18 cellular contexts compared by ENCODE assay signal in the genomic region with DNA sequence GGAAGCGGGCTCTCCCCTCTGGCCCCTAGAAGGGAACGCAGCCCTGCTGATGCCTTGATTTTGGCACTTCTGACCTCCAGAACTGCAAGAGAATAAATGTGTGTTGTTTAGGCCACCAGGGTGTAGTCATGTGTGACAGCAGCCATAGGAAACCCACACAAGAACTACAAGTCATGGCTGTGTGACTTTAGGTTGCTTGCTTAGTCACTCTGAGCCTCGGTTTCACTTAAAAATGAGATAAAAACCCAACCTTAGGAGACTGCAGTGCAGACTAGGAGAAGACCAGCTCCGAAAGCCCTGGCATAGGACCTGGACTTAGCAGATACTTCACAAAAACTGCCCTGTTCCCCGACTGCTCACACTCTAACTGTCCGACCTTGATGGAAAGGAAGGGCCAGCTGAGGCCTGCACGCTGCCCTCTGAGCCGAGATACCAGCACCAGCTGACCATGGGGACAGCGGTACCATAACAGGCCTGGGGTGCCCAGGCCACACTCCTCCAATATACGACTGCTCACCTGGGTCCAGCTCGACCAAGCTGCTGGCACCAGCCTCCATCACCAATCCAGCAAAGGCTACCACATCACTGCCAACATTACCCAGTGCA.
"Had no signal": no experiment of that assay in that cellular context is flagged by ENCODE, and none has a peak within 500 bp of the region (broad histone marks: within the 10 kb centered on the region; RNA-seq: fewer than 3 reads in every experiment).

No MANE protein-coding gene starts in this region.

- H3K4me1 Mint-ChIP-seq: activated B cell treated with CpG ODN at 0.5 μM for 24 hours; stimulated activated memory B cell treated with anti-CD40 and anti-IgM and Interleukin-4, amounts not matched to agents 10 μg/mL and 1 μg/mL and 100 μg/mL, for 72 hours had no signal

- H3K36me3 Mint-ChIP-seq: activated naive CD8-positive, alpha-beta T cell; mesothelial cell of epicardium; neural progenitor cell; stimulated activated memory B cell treated with anti-CD40 and anti-IgM and Interleukin-4, amounts not matched to agents 10 μg/mL and 1 μg/mL and 100 μg/mL, for 72 hours had no signal

- H2AFZ ChIP-seq: neural progenitor cell had no signal

- H3K27me3 Mint-ChIP-seq: activated B cell treated with CpG ODN at 0.5 μM for 24 hours; activated naive CD8-positive, alpha-beta T cell; dendritic cell treated with granulocyte-macrophage colony-stimulating factor and Interleukin-4, amounts not matched to agents 40 ng/mL and 50 ng/mL, for 4 days; T-helper 17 cell had no signal

- H3K9me3 ChIP-seq: gastrocnemius medialis, heart right ventricle, lower lobe of right lung, pancreas, tibial nerve had no signal

- DNase-seq: activated B cell treated with CpG ODN at 0.5 μM for 24 hours; activated CD4-positive, alpha-beta T cell treated with anti-CD3 and anti-CD28 coated beads for 48 hours; activated gamma-delta T cell treated with Interleukin-2 at 50 U/mL for 16 hours; anterior cingulate cortex; cerebellar nuclear complex; gastrocnemius medialis; heart right ventricle; left colon; lower lobe of right lung; pancreas; T-helper 17 cell had no signal

- H3K36me3 ChIP-seq: gastrocnemius medialis, heart right ventricle, lower lobe of right lung, neural progenitor cell, pancreas, tibial nerve had no signal

- ATAC-seq: gastrocnemius medialis; heart right ventricle; left colon; lower lobe of right lung; pancreas; stimulated activated memory B cell treated with anti-CD40 and anti-IgM and Interleukin-4, amounts not matched to agents 10 μg/mL and 1 μg/mL and 100 μg/mL, for 72 hours; T-helper 17 cell had no signal

- H3K4me1 ChIP-seq: gastrocnemius medialis, tibial nerve had no signal

- H3K9ac ChIP-seq: neural progenitor cell had no signal

- H3K27ac Mint-ChIP-seq: activated B cell treated with CpG ODN at 0.5 μM for 24 hours; activated naive CD8-positive, alpha-beta T cell; dendritic cell treated with granulocyte-macrophage colony-stimulating factor and Interleukin-4, amounts not matched to agents 40 ng/mL and 50 ng/mL, for 4 days; neural progenitor cell; stimulated activated memory B cell treated with anti-CD40 and anti-IgM and Interleukin-4, amounts not matched to agents 10 μg/mL and 1 μg/mL and 100 μg/mL, for 72 hours; T-helper 17 cell had no signal

- H3K4me3 Mint-ChIP-seq: activated B cell treated with CpG ODN at 0.5 μM for 24 hours; activated naive CD8-positive, alpha-beta T cell; dendritic cell treated with granulocyte-macrophage colony-stimulating factor and Interleukin-4, amounts not matched to agents 40 ng/mL and 50 ng/mL, for 4 days; mesothelial cell of epicardium; neural progenitor cell; stimulated activated memory B cell treated with anti-CD40 and anti-IgM and Interleukin-4, amounts not matched to agents 10 μg/mL and 1 μg/mL and 100 μg/mL, for 72 hours; T-helper 17 cell had no signal

- H3K4me3 ChIP-seq: gastrocnemius medialis, heart right ventricle, lower lobe of right lung, neural progenitor cell, pancreas, tibial nerve had no signal

- H3K27ac ChIP-seq: gastrocnemius medialis, heart right ventricle, lower lobe of right lung, neural progenitor cell, pancreas, tibial nerve had no signal

- FAIRE-seq: islet of Langerhans, pancreas had no signal

- H3K27me3 ChIP-seq: gastrocnemius medialis, heart right ventricle, neural progenitor cell, pancreas, tibial nerve had no signal

- H3K9me3 Mint-ChIP-seq: activated B cell treated with CpG ODN at 0.5 μM for 24 hours; dendritic cell treated with granulocyte-macrophage colony-stimulating factor and Interleukin-4, amounts not matched to agents 40 ng/mL and 50 ng/mL, for 4 days; mesothelial cell of epicardium; neural progenitor cell; stimulated activated memory B cell treated with anti-CD40 and anti-IgM and Interleukin-4, amounts not matched to agents 10 μg/mL and 1 μg/mL and 100 μg/mL, for 72 hours had no signal

- H3K4me2 ChIP-seq: neural progenitor cell had no signal
